In the genomic region with DNA sequence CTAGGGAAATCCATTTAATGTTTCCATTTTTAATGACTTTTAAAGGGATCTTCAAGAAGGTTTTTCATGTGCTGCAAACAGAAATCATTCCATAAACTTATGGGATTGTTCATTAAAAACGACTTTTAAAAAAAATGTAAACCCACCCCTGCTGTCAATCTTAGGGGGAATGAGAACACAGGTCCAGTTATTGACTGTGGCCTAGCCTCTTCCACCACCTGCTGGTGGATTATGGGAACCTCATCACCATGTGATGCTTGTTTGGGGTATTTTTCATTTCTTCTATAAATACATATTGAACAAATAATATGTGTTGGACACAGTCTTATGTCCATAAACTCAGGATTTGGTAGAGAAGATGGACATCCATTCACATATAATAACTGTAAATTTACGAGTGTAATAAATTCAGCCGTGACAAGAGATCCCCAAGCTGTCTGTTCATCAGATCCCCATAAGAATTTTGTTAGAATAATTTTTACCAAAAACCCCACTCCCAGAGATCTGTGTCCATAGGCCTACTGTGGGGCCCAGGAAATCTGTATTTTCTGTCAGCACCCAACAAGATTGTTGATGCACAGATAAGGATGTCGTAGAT, we compare ENCODE assay signal across 8 cellular contexts. TPM values are rescaled to one million over a fixed set of nuclear protein-coding genes. Genes with fewer than 3 reads are reported as not detected.
A peak's percentile ranks its signal among the peaks of the same experiment; 100 is the strongest.
DNase-seq lines count a peak whose midpoint lies in the region; ATAC-seq, FAIRE-seq and TF ChIP-seq lines count a peak whose summit lies in the region.

No MANE protein-coding gene starts in this region.

- DNase-seq in AG08396 (ENCODE audit: low spot score) (peak; percentile 67), GM12891 (ENCODE audit: insufficient read length, low spot score) (peak; percentile 42), NCI-H2196 treated with DMSO at 0.1 percent for 48 hours (lab: John Stamatoyannopoulos, UW; ENCODE audit: unreplicated experiment) (peak; percentile 44), glomerular visceral epithelial cell (ENCODE audit: extremely low spot score) (peak; percentile 27), pulmonary artery endothelial cell (ENCODE audit: low read depth, low spot score) (peak; percentile 17), HuH-7.5 (ENCODE audit: low spot score) (no peak)
- peak; percentile 54 for DNase-seq in activated CD8-positive, alpha-beta memory T cell treated with anti-CD3 and anti-CD28 coated beads, Interleukin-2, amount 50 U/mL, for 48 hours

- no peak for TF ChIP-seq POLR2A in GM12891 (IDR thresholded peaks at IDR 0.05; ENCODE audit: low read depth, low read length)

- FAIRE-seq in GM12891 (lab: Jason Lieb, UNC), result peak; percentile 41

- no peak for ATAC-seq in GM19455 (IDR thresholded peaks at IDR 0.05; ENCODE audit: unreplicated experiment)

TF ChIP-seq in GM12891, 5 proteins besides CTCF, POLR2A, EP300 and RAD21:
- TF ChIP-seq POU2F2 (IDR thresholded peaks at IDR 0.05; ENCODE audit: low read depth, low read length) (no peak), PAX5 (IDR thresholded peaks at IDR 0.05; ENCODE audit: insufficient read depth, low read length, severe bottlenecking) (no peak), POLR2AphosphoS5 (IDR thresholded peaks at IDR 0.05; ENCODE audit: low read depth, low read length) (no peak)

RNA-seq across cellular contexts. Expression of a gene that starts 42.0 kb away (rescaled TPM):
- polyA plus RNA-seq in GM12891 (2012; ENCODE audit: low read depth, missing spikeins), result 0.04 TPM
- total RNA-seq in pulmonary artery endothelial cell, result not detected in 2 replicates
